ENCODE assay signal across 12 cellular contexts in the genomic region with DNA sequence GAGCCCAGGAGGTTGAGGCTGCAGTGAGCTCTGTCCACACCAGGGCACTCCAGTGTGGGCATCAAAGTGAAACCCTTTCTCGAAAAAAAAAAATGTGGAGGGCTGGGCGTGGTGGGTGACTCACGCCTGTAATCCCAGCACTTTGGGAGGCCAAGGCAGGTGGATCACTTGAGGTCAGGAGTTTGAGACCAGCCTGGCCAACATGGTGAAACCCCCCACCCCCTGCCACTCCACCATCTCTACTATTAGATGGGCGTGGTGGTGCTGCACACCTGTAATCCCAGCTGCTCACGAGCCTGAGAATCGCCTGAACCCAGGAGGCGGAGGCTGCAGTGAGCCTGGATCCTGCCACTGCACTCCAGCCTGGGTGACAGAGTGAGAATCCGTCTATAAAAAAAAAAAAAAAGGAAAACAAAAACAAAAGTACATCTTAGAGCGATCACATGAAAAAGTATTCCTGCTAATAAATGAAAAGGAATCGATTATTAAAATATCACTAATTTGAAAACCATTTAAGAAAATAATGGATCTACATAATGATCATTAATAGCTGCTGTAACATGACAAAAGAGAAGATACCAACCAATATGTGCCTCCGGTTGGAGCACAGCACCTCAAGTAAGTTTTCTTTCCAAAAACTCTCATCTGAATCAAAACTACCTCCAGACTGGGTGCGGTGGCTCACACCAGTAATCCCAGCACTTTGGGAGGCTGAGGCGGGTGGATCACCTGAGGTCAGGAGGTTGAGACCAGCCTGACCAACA. TPM values are rescaled to one million over a fixed set of nuclear protein-coding genes. Genes with fewer than 3 reads are reported as not detected.
DNase-seq lines count a peak whose midpoint lies in the region; ATAC-seq, FAIRE-seq and TF ChIP-seq lines count a peak whose summit lies in the region.
"Had no signal": no experiment of that assay in that cellular context is flagged by ENCODE, and none has a peak within 500 bp of the region (broad histone marks: within the 10 kb centered on the region; RNA-seq: fewer than 3 reads in every experiment).

No MANE protein-coding gene starts in this region.

- no peak for ATAC-seq in central memory CD8-positive, alpha-beta T cell (replicated peaks; ENCODE audit: extremely low read depth, poor library complexity, severe bottlenecking)
- ATAC-seq: gastrocnemius medialis had no signal

- H3K4me3 ChIP-seq in GM06990 (replicated peaks; ENCODE audit: low read depth, low read length) (peak overlapping the region; percentile 92), MG63 (peak overlapping the region; percentile 76)
- H3K4me3 ChIP-seq: gastrocnemius medialis had no signal

- no peaks in the 10 kb centered on the region for H3K9me3 ChIP-seq in MG63
- H3K9me3 ChIP-seq: gastrocnemius medialis had no signal

- peaks cover 59% of the 10 kb centered on the region for H3K4me1 Mint-ChIP-seq in central memory CD8-positive, alpha-beta T cell

- peaks cover 55% of the 10 kb centered on the region for H3K36me3 Mint-ChIP-seq in central memory CD8-positive, alpha-beta T cell (ENCODE audit: insufficient read depth)

- H3K4me3 Mint-ChIP-seq in central memory CD8-positive, alpha-beta T cell = peak overlapping the region; percentile 93

- peak overlapping the region; percentile 99 for H3K27ac Mint-ChIP-seq in central memory CD8-positive, alpha-beta T cell (ENCODE audit: low read depth)

- intact Hi-C loops in posterior vena cava (cut with DNase I) = no loop called here

- no peak for TF ChIP-seq CTCF in GM06990 (IDR thresholded peaks at IDR 0.05; ENCODE audit: insufficient read depth, low read length, poor library complexity, severe bottlenecking)

- no peak for FAIRE-seq in urothelium cell line (lab: Jason Lieb, UNC)

- H3K36me3 ChIP-seq in GM06990 (ENCODE audit: control insufficient read depth, insufficient read depth, low read length) = peaks cover 3% of the 10 kb centered on the region
- peaks cover 89% of the 10 kb centered on the region for H3K36me3 ChIP-seq in MG63
- H3K36me3 ChIP-seq: gastrocnemius medialis had no signal

- H3K27me3 ChIP-seq in GM06990 (replicated peaks; ENCODE audit: control insufficient read depth, insufficient read depth, low read length) (no peaks in the 10 kb centered on the region), MG63 (no peaks in the 10 kb centered on the region)
- H3K27me3 ChIP-seq: gastrocnemius medialis had no signal

- H3K9me3 Mint-ChIP-seq in central memory CD8-positive, alpha-beta T cell = no peaks in the 10 kb centered on the region

- DNase-seq in GM06990 (ENCODE audit: extremely low read depth, insufficient read length) (no peak), MG63 (peak; percentile 31), posterior vena cava (ENCODE audit: low spot score) (peak; percentile 14), NCI-H2081 (lab: John Stamatoyannopoulos, UW) (no peak), urothelium cell line (ENCODE audit: low spot score) (no peak), NCI-H2171 (lab: John Stamatoyannopoulos, UW) (no peak), SHP77 treated with DMSO at 0.1 percent for 48 hours (lab: John Stamatoyannopoulos, UW) (no peak)
- DNase-seq in central memory CD8-positive, alpha-beta T cell (ENCODE audit: low spot score in 2 of 2) = no peak
- DNase-seq: gastrocnemius medialis, HCEC 1CT, MV-4-11 had no signal

- no peaks in the 10 kb centered on the region for H3K27me3 Mint-ChIP-seq in central memory CD8-positive, alpha-beta T cell

RNA-seq across cellular contexts. Expression of a gene that starts 4.9 kb away (rescaled TPM):
- 286 and 294 TPM in 2 replicates for total RNA-seq in MG63 (2014; rRNA removed; shearing (Covaris generic); ENCODE audit: low replicate concordance)
- total RNA-seq in posterior vena cava = 100 to 1,000 TPM; 109 to 112 TPM

RNA-seq across cellular contexts. Expression of a gene that starts 32.7 kb away (rescaled TPM):
- total RNA-seq in MG63 (2014; rRNA removed; shearing (Covaris generic); ENCODE audit: low replicate concordance) = not detected in 2 replicates
- not detected for total RNA-seq in posterior vena cava
- total RNA-seq: gastrocnemius medialis, SK-MEL-5 had no signal

RNA-seq across cellular contexts. Expression of a gene that starts 32.8 kb away (rescaled TPM):
- 1.3 and 5.4 TPM in 2 replicates for total RNA-seq in MG63 (2014; rRNA removed; shearing (Covaris generic); ENCODE audit: low replicate concordance)
- total RNA-seq in posterior vena cava = 1 to 10 TPM; 4.8 to 6.5 TPM

Comparison
In these comparisons a context has a peak if more than half of its experiments do, and no peak if none do; other contexts are left out.
1. DNase-seq: peak in MG63 (single experiment) and posterior vena cava (single experiment); none in GM06990 (single experiment), central memory CD8-positive, alpha-beta T cell (0 of 2), NCI-H2081 (0 of 2), urothelium cell line (single experiment), NCI-H2171 (single experiment) and SHP77 treated with DMSO at 0.1 percent for 48 hours (single experiment).